In the genomic region with DNA sequence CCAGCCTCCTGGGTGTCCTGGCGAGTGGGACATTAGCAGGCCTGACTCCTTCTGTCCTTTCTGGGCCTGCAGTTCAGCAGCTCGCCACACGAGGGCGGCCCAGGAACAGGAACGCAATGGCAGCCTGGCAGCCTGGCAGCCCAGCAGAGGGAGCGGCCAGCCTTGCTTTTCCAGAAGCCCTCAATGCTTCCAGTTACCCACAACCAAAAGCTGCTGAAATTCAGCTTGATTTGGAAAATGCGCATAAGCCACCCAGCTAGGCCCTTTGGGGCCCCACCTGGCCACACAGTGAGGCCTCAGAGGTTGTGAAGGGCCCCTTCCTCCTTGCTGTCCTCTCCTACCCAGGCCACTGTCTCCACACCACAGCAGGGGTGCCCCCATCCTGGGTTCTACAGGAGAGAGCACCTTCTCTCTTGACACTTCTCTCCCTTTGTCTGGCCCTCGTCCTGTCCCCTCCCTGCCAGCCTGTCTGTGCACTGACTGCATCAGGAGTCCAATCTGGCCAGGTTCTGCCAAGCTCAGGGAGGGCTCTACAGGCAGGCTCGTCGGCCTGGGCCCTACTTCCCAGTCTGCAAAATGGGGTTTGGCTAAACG, we compare ENCODE assay signal across 8 cellular contexts.
DNase-seq lines count a peak whose midpoint lies in the region; ATAC-seq and TF ChIP-seq lines count a peak whose summit lies in the region.

No MANE protein-coding gene starts in this region.

- no peak overlapping the region for H3K27ac Mint-ChIP-seq in naive thymus-derived CD8-positive, alpha-beta T cell

- H3K4me2 ChIP-seq in PC-3 (ENCODE audit: low read length) = no peak overlapping the region

- ATAC-seq in PC-3 = peak; percentile 88
- peak; percentile 71 to 78 for ATAC-seq in activated T-cell treated with anti-CD3 and anti-CD28 coated beads, Interleukin-2, amount 50 U/mL, for 4 hours
- peak; percentile 67 to 83 for ATAC-seq in naive thymus-derived CD8-positive, alpha-beta T cell
- no peak for ATAC-seq in GM18517 (IDR thresholded peaks at IDR 0.05; ENCODE audit: unreplicated experiment)

- no peaks in the 10 kb centered on the region for H4K20me1 ChIP-seq in PC-3 (ENCODE audit: low read length)

- no peaks in the 10 kb centered on the region for H3K9me3 Mint-ChIP-seq in activated T-cell treated with anti-CD3 and anti-CD28 coated beads, Interleukin-2, amount 50 U/mL, for 4 hours
- no peaks in the 10 kb centered on the region for H3K9me3 Mint-ChIP-seq in naive thymus-derived CD8-positive, alpha-beta T cell

- TF ChIP-seq CTCF in PC-3 (conservative IDR thresholded peaks at IDR 0.05; ENCODE audit: low read depth, low read length) = peak; percentile 97
- peak; percentile 96 to 100 (median 100) for TF ChIP-seq CTCF in esophagus squamous epithelium (IDR thresholded peaks at IDR 0.05)

- intact Hi-C loops in PC-3 (cut with micrococcal nuclease) (loop anchor here (1.0 to 10.0 kb wide), 3 partner anchors 86 to 297 kb away; partner anchors contain the start of gene PARK7), esophagus squamous epithelium (cut with DNase I) (loop anchor here (2.0 to 10.0 kb wide), 2 partner anchors 85 to 237 kb away; no protein-coding TSS in a partner anchor)

- BruUV-seq in PC-3 (replicated peaks; lab: Mats Ljungman, UMichigan) = no TSS peak

- CTCF ChIA-PET in PC-3 (lab: Charles Lee) = interaction anchor here (0.6 to 4.2 kb wide), 4 partner anchors 12 to 86 kb away, joined by 3 to 92 read pairs (median 4); no protein-coding TSS in a partner anchor

- peaks cover 3% of the 10 kb centered on the region for H3K4me1 Mint-ChIP-seq in activated T-cell treated with anti-CD3 and anti-CD28 coated beads, Interleukin-2, amount 50 U/mL, for 4 hours (ENCODE audit: low read depth)
- peaks cover 0 to 16% (median 8%) of the 10 kb centered on the region in 4 donors for H3K4me1 Mint-ChIP-seq in naive thymus-derived CD8-positive, alpha-beta T cell

- H3F3A ChIP-seq in PC-3 (ENCODE audit: low read length, unreplicated experiment) = no peaks in the 10 kb centered on the region

- no peaks in the 10 kb centered on the region for H3K79me2 ChIP-seq in PC-3 (ENCODE audit: low read length)

- no peak overlapping the region for H3K9ac ChIP-seq in PC-3 (ENCODE audit: low read length)

- peaks cover 7% of the 10 kb centered on the region for H3K27me3 Mint-ChIP-seq in activated T-cell treated with anti-CD3 and anti-CD28 coated beads, Interleukin-2, amount 50 U/mL, for 4 hours (ENCODE audit: low read depth)
- peaks cover 0 to 10% (median 2%) of the 10 kb centered on the region in 5 donors for H3K27me3 Mint-ChIP-seq in naive thymus-derived CD8-positive, alpha-beta T cell

- 13 to 33% methylated on average over 1 to 5 of the region's 11 CpGs for WGBS in esophagus squamous epithelium, 2 donors

- H3K4me1 ChIP-seq in PC-3 (ENCODE audit: insufficient read depth, low read length) = no peaks in the 10 kb centered on the region
- H3K4me1 ChIP-seq in esophagus squamous epithelium = peaks cover 0 to 24% (median 9%) of the 10 kb centered on the region in 3 donors

- no peaks in the 10 kb centered on the region for H3K36me3 ChIP-seq in PC-3 (ENCODE audit: low read depth, low read length)
- no peaks in the 10 kb centered on the region for H3K36me3 ChIP-seq in esophagus squamous epithelium

- no peaks in the 10 kb centered on the region for H3K36me3 Mint-ChIP-seq in activated T-cell treated with anti-CD3 and anti-CD28 coated beads, Interleukin-2, amount 50 U/mL, for 4 hours (ENCODE audit: insufficient read depth)
- no peaks in the 10 kb centered on the region for H3K36me3 Mint-ChIP-seq in naive thymus-derived CD8-positive, alpha-beta T cell

- H3K9me3 ChIP-seq in PC-3 (ENCODE audit: low read length) (no peaks in the 10 kb centered on the region), esophagus squamous epithelium (no peaks in the 10 kb centered on the region)

- POLR2A ChIA-PET in PC-3 (lab: Charles Lee; ENCODE audit: unreplicated experiment) = no interaction called here
- POLR2A ChIA-PET in naive thymus-derived CD8-positive, alpha-beta T cell (lab: Charles Lee) = interaction anchor here (2.1 kb wide), 1 partner anchor 85 kb away, joined by 7 read pairs; no protein-coding TSS in a partner anchor

- H3K4me3 ChIP-seq in PC-3 (ENCODE audit: low read length) (no peak overlapping the region), esophagus squamous epithelium (no peak overlapping the region)

- no peaks in the 10 kb centered on the region for H3K9me2 ChIP-seq in PC-3 (replicated peaks; ENCODE audit: low read length)

- 0 out of 2 replicates have a peak overlapping the region, but pooled peaks have one; percentile 39 for H2AFZ ChIP-seq in PC-3 (ENCODE audit: low read length)

- no peak overlapping the region for H3K4me3 Mint-ChIP-seq in activated T-cell treated with anti-CD3 and anti-CD28 coated beads, Interleukin-2, amount 50 U/mL, for 4 hours
- no peak overlapping the region for H3K4me3 Mint-ChIP-seq in naive thymus-derived CD8-positive, alpha-beta T cell

- H3K27ac ChIP-seq in PC-3 (ENCODE audit: low read length) (no peak overlapping the region), esophagus squamous epithelium (no peak overlapping the region)

- no peaks in the 10 kb centered on the region for H3K27me3 ChIP-seq in PC-3 (ENCODE audit: low read length)
- H3K27me3 ChIP-seq in esophagus squamous epithelium = peaks cover 0 to 21% (median 0%) of the 10 kb centered on the region in 4 donors

- TF ChIP-seq POLR2A in esophagus squamous epithelium (IDR thresholded peaks at IDR 0.05) = no peak

- DNase-seq in DMS79 treated with DMSO at 0.1 percent for 48 hours (lab: John Stamatoyannopoulos, UW) = peak; percentile 82
- peak; percentile 75 for DNase-seq in HT1080 (ENCODE audit: low read depth)
- peak; percentile 88 for DNase-seq in PC-3
- peak; percentile 87 for DNase-seq in activated T-cell treated with anti-CD3 and anti-CD28 coated beads, Interleukin-2, amount 50 U/mL, for 4 hours
- no peak for DNase-seq in esophagus squamous epithelium (lab: John Stamatoyannopoulos, UW)
- peak; percentile 63 to 86 (median 78) for DNase-seq in naive thymus-derived CD8-positive, alpha-beta T cell
- peak; percentile 65 to 66 for DNase-seq in stimulated activated CD8-positive, alpha-beta memory T cell treated with anti-CD3 and anti-CD28 coated beads, Interleukin-7, amount 100 ng/mL, for 48 hours (ENCODE audit: extremely low read depth in 1 of 2, low read depth in 1 of 2)
